20 cellular contexts compared by ENCODE assay signal in genomic region chr17:35716897-35717839, GRCh38. TPM values are rescaled to one million over a fixed set of nuclear protein-coding genes. Genes with fewer than 3 reads are reported as not detected.
A peak's percentile ranks its signal among the peaks of the same experiment; 100 is the strongest.
DNase-seq lines count a peak whose midpoint lies in the region; ATAC-seq, FAIRE-seq and TF ChIP-seq lines count a peak whose summit lies in the region.
"Had no signal": no experiment of that assay in that cellular context is flagged by ENCODE, and none has a peak within 500 bp of the region (broad histone marks: within the 10 kb centered on the region; RNA-seq: fewer than 3 reads in every experiment).

No MANE protein-coding gene starts in this region.

- peak overlapping the region; percentile 4 for H3K4me3 Mint-ChIP-seq in MCF 10A (ENCODE audit: unreplicated experiment)
- H3K4me3 Mint-ChIP-seq in activated CD4-positive, alpha-beta memory T cell treated with anti-CD3 and anti-CD28 coated beads for 36 hours, result no peak overlapping the region
- no peak overlapping the region for H3K4me3 Mint-ChIP-seq in HFFc6
- H3K4me3 Mint-ChIP-seq: H9 had no signal

- POLR2A ChIA-PET in MCF 10A (lab: Yijun Ruan, JAX), result interaction anchor here (0.6 to 1.8 kb wide), 5 partner anchors 11 to 95 kb away, joined by 3 to 5 read pairs (median 3); partner anchors contain the start of genes RASL10B and TAF15
- POLR2A ChIA-PET in activated CD4-positive, alpha-beta memory T cell treated with anti-CD3 and anti-CD28 coated beads for 36 hours (lab: Charles Lee), result no interaction called here

- H3K36me3 Mint-ChIP-seq in MCF 10A (ENCODE audit: insufficient read depth, unreplicated experiment), result peaks cover 54% of the 10 kb centered on the region
- H3K36me3 Mint-ChIP-seq in activated CD4-positive, alpha-beta memory T cell treated with anti-CD3 and anti-CD28 coated beads for 36 hours, result peaks cover 35% of the 10 kb centered on the region
- H3K36me3 Mint-ChIP-seq in HFFc6 (ENCODE audit: low read depth), result peaks cover 5% of the 10 kb centered on the region; the same call in 1 of the 2 replicates

- H2AFZ ChIP-seq in mammary epithelial cell (ENCODE audit: low read depth, low read length) (no peak overlapping the region), GM23248 (no peak overlapping the region)

- in situ Hi-C loops in mammary epithelial cell (cut with MboI; ENCODE audit: low sequenced_read_pairs in 2 of 2) (no loop called here), GM23248 (cut with MboI) (no loop called here)

- H3K4me1 ChIP-seq in mammary epithelial cell (ENCODE audit: insufficient read depth, low read length) (no peaks in the 10 kb centered on the region), cardiac muscle cell (ENCODE audit: low read depth) (peaks cover 48% of the 10 kb centered on the region), pancreas (peaks cover 0 to 18% (median 8%) of the 10 kb centered on the region in 3 donors), GM23248 (ENCODE audit: insufficient read depth) (peaks cover 16% of the 10 kb centered on the region)

- dilution Hi-C loops in mammary epithelial cell (cut with HindIII; ENCODE audit: low sequenced_read_pairs), result no loop called here

- H3K27me3 ChIP-seq in mammary epithelial cell (ENCODE audit: insufficient read depth, low read length), result no peaks in the 10 kb centered on the region
- no peaks in the 10 kb centered on the region for H3K27me3 ChIP-seq in cardiac muscle cell
- H3K27me3 ChIP-seq in pancreas, result no peaks in the 10 kb centered on the region
- no peaks in the 10 kb centered on the region for H3K27me3 ChIP-seq in GM23248 (replicated peaks; ENCODE audit: insufficient read depth)

- DNase-seq in MCF 10A (ENCODE audit: unreplicated experiment), result no peak
- DNase-seq in mammary epithelial cell, result no peak
- peak in 1 of 2 donors; percentile 32 for DNase-seq in cardiac muscle cell (ENCODE audit: low read depth in 1 of 2, low spot score in 1 of 2)
- peak in 1 of 6 donors; percentile 40 for DNase-seq in pancreas
- no peak for DNase-seq in activated CD4-positive, alpha-beta memory T cell treated with anti-CD3 and anti-CD28 coated beads for 36 hours
- no peak for DNase-seq in HFFc6
- no peak for DNase-seq in NCI-H2171 (lab: John Stamatoyannopoulos, UW)
- DNase-seq in GM23248, result no peak
- DNase-seq: activated CD4-positive, alpha-beta T cell treated with anti-CD3 and anti-CD28 coated beads, Interleukin-2, amount 50 U/mL, for 48 hours; GF-D8; H9; Kasumi-1; mucosa of descending colon; NCI-H1930; NCI-H774; stimulated activated naive CD4-positive, alpha-beta T cell treated with Interleukin-2 at 50 U/mL for 16 hours; T1000 had no signal

- TF ChIP-seq CTCF in MCF 10A (IDR thresholded peaks at IDR 0.05; ENCODE audit: unreplicated experiment) (no peak), mammary epithelial cell (conservative IDR thresholded peaks at IDR 0.05 in 1 of 2, IDR thresholded peaks at IDR 0.05 in 1 of 2; ENCODE audit: extremely low read depth in 1 of 2, insufficient read depth in 1 of 2, low read depth in 1 of 2, low read length in 2 of 2) (no peak), cardiac muscle cell (IDR thresholded peaks at IDR 0.05; ENCODE audit: low read depth, low read length) (no peak), pancreas (IDR thresholded peaks at IDR 0.05) (no peak), HFFc6 (IDR thresholded peaks at IDR 0.05) (no peak)

- H3K4me3 ChIP-seq in mammary epithelial cell (replicated peaks in 1 of 3; ENCODE audit: insufficient read depth in 1 of 3, low read depth in 2 of 3, low read length in 3 of 3), result no peak overlapping the region
- no peak overlapping the region for H3K4me3 ChIP-seq in cardiac muscle cell
- no peak overlapping the region for H3K4me3 ChIP-seq in pancreas
- H3K4me3 ChIP-seq in GM23248, result no peak overlapping the region
- H3K4me3 ChIP-seq: mucosa of descending colon had no signal

- no peaks in the 10 kb centered on the region for H3K9me3 ChIP-seq in mammary epithelial cell (replicated peaks; ENCODE audit: insufficient read depth, low read length)
- no peaks in the 10 kb centered on the region for H3K9me3 ChIP-seq in cardiac muscle cell (ENCODE audit: low read depth)
- no peaks in the 10 kb centered on the region for H3K9me3 ChIP-seq in pancreas
- H3K9me3 ChIP-seq in GM23248 (ENCODE audit: low read depth), result no peaks in the 10 kb centered on the region
- H3K9me3 ChIP-seq: mucosa of descending colon had no signal

- intact Hi-C loops in MCF 10A (cut with micrococcal nuclease) (no loop called here), mammary epithelial cell (cut with micrococcal nuclease) (no loop called here), pancreas (cut with DNase I) (no loop called here)
- intact Hi-C loops in activated CD4-positive, alpha-beta memory T cell treated with anti-CD3 and anti-CD28 coated beads for 36 hours (cut with micrococcal nuclease), result no loop called here

- H4K20me1 ChIP-seq in mammary epithelial cell (ENCODE audit: insufficient read depth, low read length) (no peaks in the 10 kb centered on the region), GM23248 (ENCODE audit: insufficient read depth) (no peaks in the 10 kb centered on the region)

- H3K4me1 Mint-ChIP-seq in MCF 10A (ENCODE audit: insufficient read depth, unreplicated experiment) (peaks cover 14% of the 10 kb centered on the region), HFFc6 (ENCODE audit: low read depth) (peaks cover 6% of the 10 kb centered on the region)
- H3K4me1 Mint-ChIP-seq in activated CD4-positive, alpha-beta memory T cell treated with anti-CD3 and anti-CD28 coated beads for 36 hours (ENCODE audit: low read depth), result peaks cover 4% of the 10 kb centered on the region
- H3K4me1 Mint-ChIP-seq: H9 had no signal

- ATAC-seq in pancreas, result peak; percentile 54 to 83 (median 73)
- ATAC-seq: mucosa of descending colon had no signal

- H3K9me3 Mint-ChIP-seq in MCF 10A (ENCODE audit: unreplicated experiment) (no peaks in the 10 kb centered on the region), HFFc6 (no peaks in the 10 kb centered on the region)
- H3K9me3 Mint-ChIP-seq in activated CD4-positive, alpha-beta memory T cell treated with anti-CD3 and anti-CD28 coated beads for 36 hours, result no peaks in the 10 kb centered on the region
- H3K9me3 Mint-ChIP-seq: H9 had no signal

- BruUV-seq in MCF 10A (replicated peaks; lab: Mats Ljungman, UMichigan) (no TSS peak), mammary epithelial cell (replicated peaks; lab: Mats Ljungman, UMichigan) (no TSS peak)

- CTCF ChIA-PET in MCF 10A (lab: Yijun Ruan, JAX) (interaction anchor here (0.7 to 5.4 kb wide), 5 partner anchors 8 to 104 kb away, joined by 3 to 33 read pairs (median 3); no protein-coding TSS in a partner anchor), mammary epithelial cell (lab: Charles Lee; ENCODE audit: low non-redundant PET) (no interaction called here)
- CTCF ChIA-PET in activated CD4-positive, alpha-beta memory T cell treated with anti-CD3 and anti-CD28 coated beads for 36 hours (lab: Charles Lee), result interaction anchor here (0.7 to 0.9 kb wide), 3 partner anchors 9 to 47 kb away, joined by 3 to 4 read pairs (median 3); no protein-coding TSS in a partner anchor

- H3K27me3 Mint-ChIP-seq in MCF 10A (ENCODE audit: insufficient read depth, unreplicated experiment), result no peaks in the 10 kb centered on the region
- no peaks in the 10 kb centered on the region for H3K27me3 Mint-ChIP-seq in activated CD4-positive, alpha-beta memory T cell treated with anti-CD3 and anti-CD28 coated beads for 36 hours
- no peaks in the 10 kb centered on the region for H3K27me3 Mint-ChIP-seq in HFFc6 (ENCODE audit: insufficient read depth)

- H3K79me2 ChIP-seq in mammary epithelial cell (ENCODE audit: insufficient read depth, low read length), result no peaks in the 10 kb centered on the region
- H3K79me2 ChIP-seq in GM23248 (ENCODE audit: insufficient read depth), result no peaks in the 10 kb centered on the region; the same call in 1 of the 2 replicates

- no peak for FAIRE-seq in pancreas (lab: Jason Lieb, UNC)

- no peaks in the 10 kb centered on the region for H3K9me2 ChIP-seq in GM23248 (ENCODE audit: insufficient read depth)

- 69% methylated on average over 5 of the region's 5 CpGs for WGBS in mammary epithelial cell (ENCODE audit: low coverage, missing lambda C conversion rate)
- 44 to 49% methylated on average over 5 of the region's 5 CpGs for WGBS in pancreas, 2 donors
- WGBS in GM23248 (ENCODE audit: low coverage in 1 of 2, low lambda C conversion rate in 2 of 2, missing lambda C conversion rate in 2 of 2), 2 experiments, result 81 to 85% methylated on average over 5 of the region's 5 CpGs

- H3K9ac ChIP-seq in mammary epithelial cell (ENCODE audit: insufficient read depth, low read length) (no peak overlapping the region), GM23248 (no peak overlapping the region)

- H3K4me2 ChIP-seq in mammary epithelial cell (ENCODE audit: insufficient read depth, low read depth, low read length), result no peak overlapping the region
- H3K4me2 ChIP-seq in GM23248 (ENCODE audit: unreplicated experiment), result no peak overlapping the region

- H3F3A ChIP-seq in GM23248 (ENCODE audit: insufficient read depth), result peaks cover 18% of the 10 kb centered on the region

- H3K27ac Mint-ChIP-seq in MCF 10A (ENCODE audit: low read depth, unreplicated experiment) (no peak overlapping the region), HFFc6 (no peak overlapping the region)
- no peak overlapping the region for H3K27ac Mint-ChIP-seq in activated CD4-positive, alpha-beta memory T cell treated with anti-CD3 and anti-CD28 coated beads for 36 hours
- H3K27ac Mint-ChIP-seq: H9 had no signal

- H3K27ac ChIP-seq in mammary epithelial cell (ENCODE audit: insufficient read depth, low read depth, low read length) (no peak overlapping the region), cardiac muscle cell (peak overlapping the region; percentile 3), pancreas (peak overlapping the region in 3 of 4 donors; percentile 42 to 60 (median 48)), GM23248 (no peak overlapping the region)
- H3K27ac ChIP-seq: RWPE1 had no signal

- peaks cover 33% of the 10 kb centered on the region for H3K36me3 ChIP-seq in mammary epithelial cell (ENCODE audit: insufficient read depth, low read length)
- peaks cover 4% of the 10 kb centered on the region for H3K36me3 ChIP-seq in cardiac muscle cell
- no peaks in the 10 kb centered on the region for H3K36me3 ChIP-seq in pancreas
- peaks cover 12% of the 10 kb centered on the region for H3K36me3 ChIP-seq in GM23248 (ENCODE audit: low read depth)

RNA-seq across cellular contexts. Expression of gene RASL10B, which starts 14.3 kb away (rescaled TPM):
- 0.09 and 0.10 TPM in 2 replicates for total RNA-seq in MCF 10A (2022)
- total RNA-seq in mammary epithelial cell, result under 1 TPM; 0.19 to 0.67 TPM
- polyA plus RNA-seq in mammary epithelial cell, result 0.07 TPM
- not detected for polyA minus RNA-seq in mammary epithelial cell
- 108 and 116 TPM in 2 replicates for total RNA-seq in cardiac muscle cell
- 71.6 and 94.4 TPM in 2 replicates for polyA plus RNA-seq in cardiac muscle cell
- total RNA-seq in pancreas, result 1 to 10 TPM; 3.1 to 4.9 (median 4.0) TPM
- polyA plus RNA-seq in pancreas, result 1 to 10 TPM; 2.5 to 6.3 TPM
- total RNA-seq in activated CD4-positive, alpha-beta memory T cell treated with anti-CD3 and anti-CD28 coated beads for 36 hours, result under 1 TPM; 0.26 to 0.73 TPM
- total RNA-seq in HFFc6 (2021; fragmentation: NEBNext Ultra II Directional; extraction: Animal tissue kit (Norgen Biotek cat#: 25700)), result 1 to 10 TPM; 1.7 to 5.0 (median 1.8) TPM
- total RNA-seq in GM23248 (2014; rRNA removed; shearing (Covaris generic)), result 0.54 and 0.76 TPM in 2 replicates
- polyA plus RNA-seq in GM23248 (2016; fragmentation: Nextera tagmentation; extraction: Ambion mirVana), result 0.08 and 0.11 TPM in 2 replicates

RNA-seq across cellular contexts. Expression of gene GAS2L2, which starts 35.9 kb away (rescaled TPM):
- total RNA-seq in MCF 10A (2022) (0.23 and 0.39 TPM in 2 replicates), mammary epithelial cell (under 1 TPM in 1 of 2 donors, not detected in 1; 0.24 TPM), cardiac muscle cell (0.18 TPM in 1 of 2 replicates, not detected in the other), pancreas (under 1 TPM; 0.03 to 0.15 (median 0.07) TPM)
- polyA plus RNA-seq in mammary epithelial cell (0.07 TPM), cardiac muscle cell (0.11 TPM in 1 of 2 replicates, not detected in the other), pancreas (under 1 TPM in 1 of 2 donors, not detected in 1; 0.33 TPM), GM23248 (2016; fragmentation: Nextera tagmentation; extraction: Ambion mirVana) (0.06 TPM in 1 of 2 replicates, not detected in the other)
- 0.31 TPM for polyA minus RNA-seq in mammary epithelial cell
- not detected for total RNA-seq in activated CD4-positive, alpha-beta memory T cell treated with anti-CD3 and anti-CD28 coated beads for 36 hours
- not detected for total RNA-seq in HFFc6 (2021; fragmentation: NEBNext Ultra II Directional; extraction: Animal tissue kit (Norgen Biotek cat#: 25700))
- total RNA-seq in GM23248 (2014; rRNA removed; shearing (Covaris generic)), result not detected in 2 replicates
- total RNA-seq: A172, H9, mucosa of descending colon, pulmonary artery endothelial cell had no signal

RNA-seq across cellular contexts. Expression of gene C17orf50, which starts 43.5 kb away (rescaled TPM):
- total RNA-seq in MCF 10A (2022) (not detected in 2 replicates), mammary epithelial cell (not detected), cardiac muscle cell (0.21 and 0.74 TPM in 2 replicates), pancreas (under 1 TPM in 2 of 6 donors, not detected in 4; 0.17 to 0.28 TPM)
- polyA plus RNA-seq in mammary epithelial cell (not detected), cardiac muscle cell (0.51 and 1.2 TPM in 2 replicates), pancreas (under 1 TPM in 1 of 2 donors, not detected in 1; 0.12 TPM), GM23248 (2016; fragmentation: Nextera tagmentation; extraction: Ambion mirVana) (not detected in 2 replicates)
- polyA minus RNA-seq in mammary epithelial cell, result not detected
- not detected for total RNA-seq in activated CD4-positive, alpha-beta memory T cell treated with anti-CD3 and anti-CD28 coated beads for 36 hours
- total RNA-seq in HFFc6 (2021; fragmentation: NEBNext Ultra II Directional; extraction: Animal tissue kit (Norgen Biotek cat#: 25700)), result not detected
- not detected in 2 replicates for total RNA-seq in GM23248 (2014; rRNA removed; shearing (Covaris generic))
- total RNA-seq: A172, H9, mucosa of descending colon, pulmonary artery endothelial cell had no signal

Comparison
In these comparisons a context has a peak if more than half of its experiments do, and no peak if none do; other contexts are left out.
1. H3K27ac ChIP-seq: peak in cardiac muscle cell (single experiment) and pancreas (3 of 4); none in mammary epithelial cell (single experiment) and GM23248 (single experiment).
2. RNA of gene RASL10B, which starts 14.3 kb away (total RNA-seq): 108 to 116 TPM in cardiac muscle cell; 3.1 to 4.9 TPM in pancreas, 1.7 to 5.0 TPM in HFFc6, 0.26 to 0.73 TPM in activated CD4-positive, alpha-beta memory T cell treated with anti-CD3 and anti-CD28 coated beads for 36 hours, 0.19 to 0.67 TPM in mammary epithelial cell, 0.54 to 0.76 TPM in GM23248 and 0.09 to 0.10 TPM in MCF 10A; every median in the first group is over 10 times any median in the second.